Comparison of ENCODE assay signal across 9 cellular contexts in the genomic region with DNA sequence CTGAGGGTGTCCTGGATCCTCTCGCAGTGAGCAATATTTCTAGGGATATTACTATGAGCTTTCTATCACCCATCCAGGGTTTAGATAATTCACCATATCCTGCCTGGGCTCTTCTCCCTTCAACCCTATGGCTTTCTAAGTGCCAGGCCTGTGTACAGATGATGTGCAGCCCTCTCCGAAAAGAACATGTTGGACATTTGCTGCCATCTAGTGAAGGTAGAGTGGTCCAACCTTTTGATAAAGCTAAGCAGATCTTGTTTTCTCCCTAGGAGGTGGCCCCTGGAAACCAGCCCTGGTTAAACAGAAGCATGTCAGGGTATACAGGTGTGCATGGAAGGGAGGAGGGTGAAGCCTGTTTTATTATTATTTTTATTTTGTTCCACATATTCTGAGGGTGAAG. TPM values are rescaled to one million over a fixed set of nuclear protein-coding genes. Genes with fewer than 3 reads are reported as not detected.
DNase-seq lines count a peak whose midpoint lies in the region; ATAC-seq and TF ChIP-seq lines count a peak whose summit lies in the region.
"Had no signal": no experiment of that assay in that cellular context is flagged by ENCODE, and none has a peak within 500 bp of the region (broad histone marks: within the 10 kb centered on the region; RNA-seq: fewer than 3 reads in every experiment).

No MANE protein-coding gene starts in this region.

- POLR2A ChIA-PET in GM10248 (lab: Yijun Ruan, JAX): no interaction called here

- no peak overlapping the region for H3K27ac Mint-ChIP-seq in neural crest cell (ENCODE audit: unreplicated experiment)

- ATAC-seq in GM18858 (IDR thresholded peaks at IDR 0.05; ENCODE audit: unreplicated experiment) (no peak), GM19397 (IDR thresholded peaks at IDR 0.05; ENCODE audit: unreplicated experiment) (no peak)

- peak; percentile 18 for TF ChIP-seq CTCF in GM10248 (IDR thresholded peaks at IDR 0.05; ENCODE audit: control extremely low read depth, extremely low read depth, low read depth, missing control alignments)
- TF ChIP-seq CTCF in choroid plexus epithelial cell (conservative IDR thresholded peaks at IDR 0.05; ENCODE audit: low read depth, low read length): peak; percentile 82
- TF ChIP-seq CTCF in neural crest cell (conservative IDR thresholded peaks at IDR 0.05): peak; percentile 42

- peaks cover 3% of the 10 kb centered on the region for H3K9me3 Mint-ChIP-seq in neural crest cell

- no peak overlapping the region for H3K4me3 ChIP-seq in choroid plexus epithelial cell (ENCODE audit: low read depth, low read length)
- H3K4me3 ChIP-seq: SJCRH30 had no signal

- H3K4me1 Mint-ChIP-seq in neural crest cell: no peaks in the 10 kb centered on the region

- peaks cover 14% of the 10 kb centered on the region for H3K27me3 Mint-ChIP-seq in neural crest cell (ENCODE audit: low read depth)

- no peaks in the 10 kb centered on the region for H3K36me3 Mint-ChIP-seq in neural crest cell (ENCODE audit: low read depth)

- CTCF ChIA-PET in GM10248 (lab: Yijun Ruan, JAX): interaction anchor here (0.7 to 2.1 kb wide), 7 partner anchors 9 to 870 kb away, joined by 3 to 7 read pairs (median 4); no protein-coding TSS in a partner anchor

- no peak overlapping the region for H3K4me3 Mint-ChIP-seq in neural crest cell

- DNase-seq in GM10248 (ENCODE audit: extremely low spot score): no peak
- DNase-seq in NCI-H1417 (lab: John Stamatoyannopoulos, UW): peak in 2 of 3 experiments; percentile 5 to 66
- peak; percentile 86 for DNase-seq in choroid plexus epithelial cell (ENCODE audit: low read depth)
- DNase-seq in neural crest cell (ENCODE audit: low read depth, low spot score): no peak
- DNase-seq in LoVo (ENCODE audit: low spot score): no peak
- DNase-seq in stimulated activated CD4-positive, alpha-beta T cell treated with anti-CD3 and anti-CD28 coated beads, Interleukin-12 subunit alpha, Interleukin-12 subunit beta, amount 100 ng/mL, for 4 hours: no peak

RNA-seq across cellular contexts. Expression of gene SCN10A, which starts 27.9 kb away (rescaled TPM):
- total RNA-seq in neural crest cell: not detected in 2 replicates
- total RNA-seq: SJCRH30 had no signal

Comparison
In these comparisons a context has a peak if more than half of its experiments do, and no peak if none do; other contexts are left out.
1. DNase-seq: peak in NCI-H1417 (2 of 3) and choroid plexus epithelial cell (single experiment); none in GM10248 (single experiment), neural crest cell (single experiment), LoVo (single experiment) and stimulated activated CD4-positive, alpha-beta T cell treated with anti-CD3 and anti-CD28 coated beads, Interleukin-12 subunit alpha, Interleukin-12 subunit beta, amount 100 ng/mL, for 4 hours (single experiment).
2. CTCF ChIP-seq: peak in every context shown above with its lines; median percentile 82 in choroid plexus epithelial cell; 42 in neural crest cell; 18 in GM10248.